Comparison of ENCODE assay signal across 8 cellular contexts in the genomic region with DNA sequence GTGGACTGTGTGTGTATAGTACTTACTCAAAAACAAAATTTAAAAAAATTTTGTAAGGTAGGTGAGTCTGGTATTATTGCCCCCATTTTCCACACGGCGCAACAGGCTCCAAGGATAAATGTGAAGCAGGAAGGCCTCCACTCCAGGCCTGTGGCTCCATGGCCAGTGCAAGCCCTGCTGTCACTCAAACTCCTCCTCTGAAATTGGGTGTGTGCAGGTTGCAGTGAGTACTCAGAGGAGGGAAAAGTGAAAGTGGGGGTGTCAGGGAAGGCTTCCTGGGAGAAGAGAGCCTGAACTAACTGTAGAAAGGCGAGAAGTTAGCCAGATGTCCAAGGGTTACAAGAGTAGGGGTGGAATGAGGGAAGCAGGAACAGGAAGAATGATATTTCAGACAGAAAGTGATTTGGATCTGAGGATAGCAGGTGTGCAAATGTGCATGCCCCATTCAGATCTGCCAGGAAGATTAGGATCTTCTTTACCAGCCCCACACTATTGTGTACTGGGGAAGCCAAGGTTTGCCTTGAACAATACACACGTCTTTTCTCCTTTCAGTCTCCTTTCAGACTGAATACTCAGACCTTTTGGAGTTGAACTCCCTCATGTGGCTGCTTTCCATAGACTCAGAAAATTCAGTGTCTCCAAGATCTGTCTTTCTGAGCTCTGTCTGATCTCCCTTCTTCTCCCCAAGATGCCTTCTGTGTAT. TPM values are rescaled to one million over a fixed set of nuclear protein-coding genes. Genes with fewer than 3 reads are reported as not detected.
DNase-seq lines count a peak whose midpoint lies in the region; ATAC-seq and TF ChIP-seq lines count a peak whose summit lies in the region.

No MANE protein-coding gene starts in this region.

- TF ChIP-seq CTCF in C4-2B (conservative IDR thresholded peaks at IDR 0.05) (peak; percentile 29; the same call in 1 of the 2 replicates), mammary epithelial cell (conservative IDR thresholded peaks at IDR 0.05 in 1 of 2, IDR thresholded peaks at IDR 0.05 in 1 of 2; ENCODE audit: extremely low read depth in 1 of 2, insufficient read depth in 1 of 2, low read depth in 1 of 2, low read length in 2 of 2) (peak; percentile 10 to 62)

- no peak for ATAC-seq in GM18868 (IDR thresholded peaks at IDR 0.05; ENCODE audit: unreplicated experiment)

- in situ Hi-C loops in mammary epithelial cell (cut with MboI; ENCODE audit: low sequenced_read_pairs in 2 of 2): loop anchor here (5.0 to 25.0 kb wide), 2 partner anchors 87 to 362 kb away; no protein-coding TSS in a partner anchor

- no peaks in the 10 kb centered on the region for H4K20me1 ChIP-seq in mammary epithelial cell (ENCODE audit: insufficient read depth, low read length)

- DNase-seq in mammary epithelial cell: peak; percentile 27
- DNase-seq in midbrain (lab: John Stamatoyannopoulos, UW): peak; percentile 15
- no peak for DNase-seq in KG1 (lab: John Stamatoyannopoulos, UW)
- no peak for DNase-seq in NCI-H146 (lab: John Stamatoyannopoulos, UW)
- no peak for DNase-seq in NCI-H146 treated with DMSO at 0.1 percent for 48 hours (lab: John Stamatoyannopoulos, UW; ENCODE audit: unreplicated experiment)

- CTCF ChIA-PET in mammary epithelial cell (lab: Charles Lee; ENCODE audit: low non-redundant PET): interaction anchor here (0.7 kb wide), 1 partner anchor 161 kb away, joined by 4 read pairs; no protein-coding TSS in a partner anchor

- no peak overlapping the region for H3K4me3 ChIP-seq in mammary epithelial cell (replicated peaks in 1 of 3; ENCODE audit: insufficient read depth in 1 of 3, low read depth in 2 of 3, low read length in 3 of 3)

- H3K36me3 ChIP-seq in mammary epithelial cell (ENCODE audit: insufficient read depth, low read length): no peaks in the 10 kb centered on the region

- H3K4me2 ChIP-seq in mammary epithelial cell (ENCODE audit: insufficient read depth, low read depth, low read length): no peak overlapping the region

- H3K9ac ChIP-seq in mammary epithelial cell (ENCODE audit: insufficient read depth, low read length): no peak overlapping the region

- H3K4me1 ChIP-seq in mammary epithelial cell (ENCODE audit: insufficient read depth, low read length): peaks cover 3% of the 10 kb centered on the region

- peak overlapping the region; percentile 50 for H2AFZ ChIP-seq in mammary epithelial cell (ENCODE audit: low read depth, low read length)

- dilution Hi-C loops in mammary epithelial cell (cut with HindIII; ENCODE audit: low sequenced_read_pairs): no loop called here

- peak; percentile 79 for TF ChIP-seq RAD21 in Ishikawa (IDR thresholded peaks at IDR 0.05; ENCODE audit: low read depth)

- no peak for TF ChIP-seq EP300 in Ishikawa (IDR thresholded peaks at IDR 0.05; ENCODE audit: borderline replicate concordance)

- intact Hi-C loops in mammary epithelial cell (cut with micrococcal nuclease): loop anchor here (1.0 kb wide), 3 partner anchors 86 to 369 kb away; no protein-coding TSS in a partner anchor

- no TSS peak for BruUV-seq in mammary epithelial cell (replicated peaks; lab: Mats Ljungman, UMichigan)

- no peaks in the 10 kb centered on the region for H3K27me3 ChIP-seq in mammary epithelial cell (ENCODE audit: insufficient read depth, low read length)

- H3K9me3 ChIP-seq in mammary epithelial cell (replicated peaks; ENCODE audit: insufficient read depth, low read length): no peaks in the 10 kb centered on the region

- 69% methylated on average over 4 of the region's 4 CpGs for WGBS in mammary epithelial cell (ENCODE audit: low coverage, missing lambda C conversion rate)

- no peaks in the 10 kb centered on the region for H3K79me2 ChIP-seq in mammary epithelial cell (ENCODE audit: insufficient read depth, low read length)

- H3K27ac ChIP-seq in C4-2B: no peak overlapping the region
- no peak overlapping the region for H3K27ac ChIP-seq in mammary epithelial cell (ENCODE audit: insufficient read depth, low read depth, low read length)

TF ChIP-seq in Ishikawa, 13 proteins besides CTCF, POLR2A, EP300 and RAD21:
- no peak for TF ChIP-seq TAF1 (IDR thresholded peaks at IDR 0.05; ENCODE audit: low read depth)
- TF ChIP-seq CEBPB (IDR thresholded peaks at IDR 0.05): no peak
- TF ChIP-seq NFIC (IDR thresholded peaks at IDR 0.05): no peak
- no peak for TF ChIP-seq TEAD4 (IDR thresholded peaks at IDR 0.05)
- TF ChIP-seq, protein P1, sequence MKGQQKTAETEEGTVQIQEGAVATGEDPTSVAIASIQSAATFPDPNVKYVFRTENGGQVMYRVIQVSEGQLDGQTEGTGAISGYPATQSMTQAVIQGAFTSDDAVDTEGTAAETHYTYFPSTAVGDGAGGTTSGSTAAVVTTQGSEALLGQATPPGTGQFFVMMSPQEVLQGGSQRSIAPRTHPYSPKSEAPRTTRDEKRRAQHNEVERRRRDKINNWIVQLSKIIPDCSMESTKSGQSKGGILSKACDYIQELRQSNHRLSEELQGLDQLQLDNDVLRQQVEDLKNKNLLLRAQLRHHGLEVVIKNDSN (IDR thresholded peaks at IDR 0.05): no peak
- TF ChIP-seq, protein P2, sequence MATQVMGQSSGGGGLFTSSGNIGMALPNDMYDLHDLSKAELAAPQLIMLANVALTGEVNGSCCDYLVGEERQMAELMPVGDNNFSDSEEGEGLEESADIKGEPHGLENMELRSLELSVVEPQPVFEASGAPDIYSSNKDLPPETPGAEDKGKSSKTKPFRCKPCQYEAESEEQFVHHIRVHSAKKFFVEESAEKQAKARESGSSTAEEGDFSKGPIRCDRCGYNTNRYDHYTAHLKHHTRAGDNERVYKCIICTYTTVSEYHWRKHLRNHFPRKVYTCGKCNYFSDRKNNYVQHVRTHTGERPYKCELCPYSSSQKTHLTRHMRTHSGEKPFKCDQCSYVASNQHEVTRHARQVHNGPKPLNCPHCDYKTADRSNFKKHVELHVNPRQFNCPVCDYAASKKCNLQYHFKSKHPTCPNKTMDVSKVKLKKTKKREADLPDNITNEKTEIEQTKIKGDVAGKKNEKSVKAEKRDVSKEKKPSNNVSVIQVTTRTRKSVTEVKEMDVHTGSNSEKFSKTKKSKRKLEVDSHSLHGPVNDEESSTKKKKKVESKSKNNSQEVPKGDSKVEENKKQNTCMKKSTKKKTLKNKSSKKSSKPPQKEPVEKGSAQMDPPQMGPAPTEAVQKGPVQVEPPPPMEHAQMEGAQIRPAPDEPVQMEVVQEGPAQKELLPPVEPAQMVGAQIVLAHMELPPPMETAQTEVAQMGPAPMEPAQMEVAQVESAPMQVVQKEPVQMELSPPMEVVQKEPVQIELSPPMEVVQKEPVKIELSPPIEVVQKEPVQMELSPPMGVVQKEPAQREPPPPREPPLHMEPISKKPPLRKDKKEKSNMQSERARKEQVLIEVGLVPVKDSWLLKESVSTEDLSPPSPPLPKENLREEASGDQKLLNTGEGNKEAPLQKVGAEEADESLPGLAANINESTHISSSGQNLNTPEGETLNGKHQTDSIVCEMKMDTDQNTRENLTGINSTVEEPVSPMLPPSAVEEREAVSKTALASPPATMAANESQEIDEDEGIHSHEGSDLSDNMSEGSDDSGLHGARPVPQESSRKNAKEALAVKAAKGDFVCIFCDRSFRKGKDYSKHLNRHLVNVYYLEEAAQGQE (IDR thresholded peaks at IDR 0.05; ENCODE audit: low read depth): no peak
- TF ChIP-seq CREB1 (IDR thresholded peaks at IDR 0.05; ENCODE audit: low read depth): no peak
- TF ChIP-seq EGR1 (IDR thresholded peaks at IDR 0.05): no peak
- TF ChIP-seq, protein P3, sequence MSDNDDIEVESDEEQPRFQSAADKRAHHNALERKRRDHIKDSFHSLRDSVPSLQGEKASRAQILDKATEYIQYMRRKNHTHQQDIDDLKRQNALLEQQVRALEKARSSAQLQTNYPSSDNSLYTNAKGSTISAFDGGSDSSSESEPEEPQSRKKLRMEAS (IDR thresholded peaks at IDR 0.05): no peak
- TF ChIP-seq FOXM1 (IDR thresholded peaks at IDR 0.05; ENCODE audit: borderline replicate concordance, low read depth): no peak
- TF ChIP-seq ZBTB7A (IDR thresholded peaks at IDR 0.05; ENCODE audit: low read depth): no peak
- no peak for TF ChIP-seq TCF12 (IDR thresholded peaks at IDR 0.05; ENCODE audit: low read depth)
- TF ChIP-seq YY1 (IDR thresholded peaks at IDR 0.05; ENCODE audit: low read depth): no peak

RNA-seq across cellular contexts. Expression of a gene that starts 48.7 kb away (rescaled TPM):
- 100 to 1,000 TPM in 1 of 2 donors, 10 to 100 TPM in 1; 76.3 to 171 TPM for total RNA-seq in mammary epithelial cell
- polyA plus RNA-seq in mammary epithelial cell: 49.6 TPM
- polyA minus RNA-seq in mammary epithelial cell: 117 TPM

Comparison
In these comparisons a context has a peak if more than half of its experiments do, and no peak if none do; other contexts are left out.
1. DNase-seq: peak in mammary epithelial cell (single experiment) and midbrain (single experiment); none in KG1 (single experiment), NCI-H146 (single experiment) and NCI-H146 treated with DMSO at 0.1 percent for 48 hours (single experiment).